ENCODE assay signal across 34 cellular contexts in the genomic region with DNA sequence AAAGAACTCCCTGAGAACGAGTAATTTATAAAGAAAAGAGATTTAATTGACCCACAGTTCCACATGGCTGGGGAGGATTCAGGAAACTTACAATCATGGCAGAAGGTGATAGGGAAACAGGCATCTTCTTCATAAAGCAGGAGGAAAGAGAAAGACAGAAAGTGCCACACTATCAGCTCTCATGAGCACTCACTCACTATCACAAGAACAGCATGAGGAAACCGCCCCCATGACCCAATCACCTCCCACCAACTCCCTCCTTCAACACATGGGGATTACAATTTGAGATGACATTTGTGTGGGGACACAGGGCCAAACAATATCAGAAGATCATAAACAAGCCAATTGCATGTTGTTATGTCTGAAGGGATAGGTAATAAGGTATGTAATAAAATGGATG.
"Had no signal": no experiment of that assay in that cellular context is flagged by ENCODE, and none has a peak within 500 bp of the region (broad histone marks: within the 10 kb centered on the region; RNA-seq: fewer than 3 reads in every experiment).

No MANE protein-coding gene starts in this region.

- FAIRE-seq: astrocyte had no signal

- H3K4me1 Mint-ChIP-seq: activated CD4-positive, alpha-beta T cell treated with anti-CD3 and anti-CD28 coated beads for 36 hours; activated CD4-positive, alpha-beta T cell treated with anti-CD3 and anti-CD28 coated beads, Interleukin-2, amount 10 ng/mL, durations not matched to agents 7 days and 5 days; WTC11 had no signal

- H3K27me3 ChIP-seq: adrenal gland, body of pancreas, breast epithelium, Peyer's patch had no signal

- H3K9me3 ChIP-seq: adrenal gland, body of pancreas, breast epithelium, Peyer's patch had no signal

- H3K27ac Mint-ChIP-seq: activated CD4-positive, alpha-beta T cell treated with anti-CD3 and anti-CD28 coated beads for 36 hours; activated CD4-positive, alpha-beta T cell treated with anti-CD3 and anti-CD28 coated beads, Interleukin-2, amount 10 ng/mL, durations not matched to agents 7 days and 5 days; activated CD8-positive, alpha-beta T cell treated with anti-CD3 and anti-CD28 coated beads, Interleukin-2, amount 10 ng/mL, durations not matched to agents 7 days and 5 days; activated naive CD4-positive, alpha-beta T cell treated with anti-CD3 and anti-CD28 coated beads for 36 hours; activated naive CD4-positive, alpha-beta T cell treated with anti-CD3 and anti-CD28 coated beads, Interleukin-2, amount 50 U/mL, for 72 hours; activated T-cell treated with anti-CD3 and anti-CD28 coated beads, Interleukin-2, amount 50 U/mL, for 24 hours; activated T-helper 1 cell treated with anti-CD3 and anti-CD28 coated beads, Interleukin-12 subunit alpha, Interleukin-12 subunit beta, Interleukin-2, Interleukin-4 antibody, amounts not matched to agents 30 ng/mL and 10 ng/mL and 1 ng/mL, durations not matched to agents 14 hours and 24 hours and 36 hours; WTC11 had no signal

- H3K4me1 ChIP-seq: adrenal gland, body of pancreas, breast epithelium, Peyer's patch had no signal

- H3K27ac ChIP-seq: adrenal gland, body of pancreas, breast epithelium, Peyer's patch had no signal

- H3K4me3 ChIP-seq: adrenal gland, body of pancreas, breast epithelium, Peyer's patch had no signal

- H3K36me3 Mint-ChIP-seq: activated naive CD4-positive, alpha-beta T cell treated with anti-CD3 and anti-CD28 coated beads, Interleukin-2, amount 50 U/mL, for 72 hours; WTC11 had no signal

- H3K27me3 Mint-ChIP-seq: activated CD4-positive, alpha-beta T cell treated with anti-CD3 and anti-CD28 coated beads for 36 hours; activated CD4-positive, alpha-beta T cell treated with anti-CD3 and anti-CD28 coated beads, Interleukin-2, amount 10 ng/mL, durations not matched to agents 7 days and 5 days; activated T-cell treated with anti-CD3 and anti-CD28 coated beads, Interleukin-2, amount 50 U/mL, for 24 hours had no signal

- H3K4me3 Mint-ChIP-seq: activated CD4-positive, alpha-beta T cell treated with anti-CD3 and anti-CD28 coated beads for 36 hours; activated CD4-positive, alpha-beta T cell treated with anti-CD3 and anti-CD28 coated beads, Interleukin-2, amount 10 ng/mL, durations not matched to agents 7 days and 5 days; activated CD8-positive, alpha-beta T cell treated with anti-CD3 and anti-CD28 coated beads, Interleukin-2, amount 10 ng/mL, durations not matched to agents 7 days and 5 days; activated naive CD4-positive, alpha-beta T cell treated with anti-CD3 and anti-CD28 coated beads for 36 hours; activated T-cell treated with anti-CD3 and anti-CD28 coated beads, Interleukin-2, amount 50 U/mL, for 24 hours; activated T-helper 1 cell treated with anti-CD3 and anti-CD28 coated beads, Interleukin-12 subunit alpha, Interleukin-12 subunit beta, Interleukin-2, Interleukin-4 antibody, amounts not matched to agents 30 ng/mL and 10 ng/mL and 1 ng/mL, durations not matched to agents 14 hours and 24 hours and 36 hours; WTC11 had no signal

- H3K36me3 ChIP-seq: adrenal gland, breast epithelium, Peyer's patch had no signal

- DNase-seq: activated CD4-positive, alpha-beta T cell treated with anti-CD3 and anti-CD28 coated beads for 36 hours; activated CD4-positive, alpha-beta T cell treated with anti-CD3 and anti-CD28 coated beads, Interleukin-2, amount 10 ng/mL, durations not matched to agents 7 days and 5 days; activated CD4-positive, alpha-beta T cell treated with anti-CD3 and anti-CD28 coated beads, Interleukin-2, amount 50 U/mL, for 48 hours; activated CD8-positive, alpha-beta T cell treated with anti-CD3 and anti-CD28 coated beads, Interleukin-2, amount 10 ng/mL, durations not matched to agents 7 days and 5 days; activated gamma-delta T cell treated with Interleukin-2 at 50 U/mL for 16 hours; activated naive CD4-positive, alpha-beta T cell treated with anti-CD3 and anti-CD28 coated beads for 36 hours; activated T-cell treated with anti-CD3 and anti-CD28 coated beads, Interleukin-2, amount 50 U/mL, for 24 hours; adrenal gland; body of pancreas; caudate nucleus; Karpas-422; KBM-7; NCI-H1105; NCI-H1417 treated with DMSO at 0.1 percent for 48 hours; NCI-H187 treated with DMSO at 0.1 percent for 48 hours; NCI-H2081; NCI-H2171 treated with DMSO at 0.1 percent for 48 hours; NCI-H2227 treated with DMSO at 0.1 percent for 48 hours; NCI-H446; NCI-H510A treated with DMSO at 0.1 percent for 48 hours; NCI-H526 treated with DMSO at 0.1 percent for 48 hours; PC-3; Peyer's patch; RPMI8226; SIG-M5; SW 1271; T-helper 1 cell; T-helper 2 cell; T-helper 9 cell had no signal

- H3K9me3 Mint-ChIP-seq: activated CD4-positive, alpha-beta T cell treated with anti-CD3 and anti-CD28 coated beads, Interleukin-2, amount 10 ng/mL, durations not matched to agents 7 days and 5 days; activated naive CD4-positive, alpha-beta T cell treated with anti-CD3 and anti-CD28 coated beads for 36 hours; activated T-cell treated with anti-CD3 and anti-CD28 coated beads, Interleukin-2, amount 50 U/mL, for 24 hours; activated T-helper 1 cell treated with anti-CD3 and anti-CD28 coated beads, Interleukin-12 subunit alpha, Interleukin-12 subunit beta, Interleukin-2, Interleukin-4 antibody, amounts not matched to agents 30 ng/mL and 10 ng/mL and 1 ng/mL, durations not matched to agents 14 hours and 24 hours and 36 hours; WTC11 had no signal
